28 cellular contexts compared by ENCODE assay signal in genomic region chr7:89335490-89335889, GRCh38.
"Had no signal": no experiment of that assay in that cellular context is flagged by ENCODE, and none has a peak within 500 bp of the region (broad histone marks: within the 10 kb centered on the region; RNA-seq: fewer than 3 reads in every experiment).

No MANE protein-coding gene starts in this region.

- H3K4me3 ChIP-seq: hepatocyte, left ventricle myocardium inferior, mucosa of descending colon, pancreas, prostate gland, skin epidermis, stomach, testis, thyroid gland, transverse colon, upper lobe of left lung had no signal

- H3K36me3 Mint-ChIP-seq: memory B cell; naive thymus-derived CD4-positive, alpha-beta T cell; stimulated activated naive B cell treated with anti-CD40 and anti-IgM and Interleukin-4, amounts not matched to agents 10 μg/mL and 1 μg/mL and 100 μg/mL, for 72 hours had no signal

- DNase-seq: kidney glomerular epithelial cell; left cardiac atrium; left ventricle myocardium inferior; midbrain; mucosa of descending colon; naive thymus-derived CD4-positive, alpha-beta T cell; nucleus accumbens; pancreas; posterior cingulate gyrus; retina; right cardiac atrium; stimulated activated CD4-positive, alpha-beta T cell treated with anti-CD3 and anti-CD28 coated beads, Interleukin-12 subunit alpha, Interleukin-12 subunit beta, amount 100 ng/mL, for 4 hours; stimulated activated CD4-positive, alpha-beta T cell treated with anti-CD3 and anti-CD28 coated beads, Interleukin-15, amount 100 ng/mL, for 24 hours; stimulated activated CD4-positive, alpha-beta T cell treated with anti-CD3 and anti-CD28 coated beads, Interleukin-2, amount 100 ng/mL, for 24 hours; stimulated activated CD4-positive, alpha-beta T cell treated with anti-CD3 and anti-CD28 coated beads, Interleukin-4, amount 100 ng/mL, for 1 hour; stimulated activated naive B cell treated with anti-CD40 and anti-IgM and Interleukin-4, amounts not matched to agents 10 μg/mL and 1 μg/mL and 100 μg/mL, for 72 hours; stimulated activated naive CD8-positive, alpha-beta T cell treated with anti-CD3 and anti-CD28 coated beads, Interleukin-15, Interleukin-2, amounts not matched to agents 100 U/mL and 50 U/mL, for 24 hours; stomach; thyroid gland; transverse colon had no signal

- H3K4me1 ChIP-seq: left ventricle myocardium inferior, pancreas, prostate gland, stomach, testis, thyroid gland, transverse colon, upper lobe of left lung had no signal

- H3K27ac Mint-ChIP-seq: memory B cell; natural killer cell treated with Interleukin-12 subunit alpha and Interleukin-12 subunit beta and Interleukin-15 and Interleukin-18, amount 100 ng/mL, for 72 hours; stimulated activated naive B cell treated with anti-CD40 and anti-IgM and Interleukin-4, amounts not matched to agents 10 μg/mL and 1 μg/mL and 100 μg/mL, for 72 hours had no signal

- H3K4me2 ChIP-seq: hepatocyte had no signal

- H3K27me3 Mint-ChIP-seq: memory B cell; naive thymus-derived CD4-positive, alpha-beta T cell; natural killer cell treated with Interleukin-12 subunit alpha and Interleukin-12 subunit beta and Interleukin-15 and Interleukin-18, amount 100 ng/mL, for 72 hours; stimulated activated naive B cell treated with anti-CD40 and anti-IgM and Interleukin-4, amounts not matched to agents 10 μg/mL and 1 μg/mL and 100 μg/mL, for 72 hours had no signal

- H3K9me3 ChIP-seq: left ventricle myocardium inferior, mucosa of descending colon, pancreas, prostate gland, stomach, testis, thyroid gland, transverse colon, upper lobe of left lung had no signal

- H3K27ac ChIP-seq: hepatocyte, left ventricle myocardium inferior, pancreas, prostate gland, skin epidermis, stomach, testis, thyroid gland, transverse colon, upper lobe of left lung had no signal

- H3K36me3 ChIP-seq: left ventricle myocardium inferior, pancreas, prostate gland, stomach, thyroid gland, transverse colon, upper lobe of left lung had no signal

- H2AFZ ChIP-seq: hepatocyte had no signal

- H3K27me3 ChIP-seq: hepatocyte, pancreas, stomach, testis, thyroid gland, transverse colon, upper lobe of left lung had no signal

- H3K4me3 Mint-ChIP-seq: memory B cell; naive thymus-derived CD4-positive, alpha-beta T cell; natural killer cell treated with Interleukin-12 subunit alpha and Interleukin-12 subunit beta and Interleukin-15 and Interleukin-18, amount 100 ng/mL, for 72 hours; stimulated activated naive B cell treated with anti-CD40 and anti-IgM and Interleukin-4, amounts not matched to agents 10 μg/mL and 1 μg/mL and 100 μg/mL, for 72 hours had no signal

- H3K4me1 Mint-ChIP-seq: memory B cell; stimulated activated naive B cell treated with anti-CD40 and anti-IgM and Interleukin-4, amounts not matched to agents 10 μg/mL and 1 μg/mL and 100 μg/mL, for 72 hours had no signal

- ATAC-seq: left cardiac atrium; mucosa of descending colon; naive thymus-derived CD4-positive, alpha-beta T cell; natural killer cell treated with Interleukin-12 subunit alpha and Interleukin-12 subunit beta and Interleukin-15 and Interleukin-18, amount 100 ng/mL, for 72 hours; pancreas; right cardiac atrium; sciatic nerve; stimulated activated naive B cell treated with anti-CD40 and anti-IgM and Interleukin-4, amounts not matched to agents 10 μg/mL and 1 μg/mL and 100 μg/mL, for 72 hours; stimulated activated naive CD8-positive, alpha-beta T cell treated with anti-CD3 and anti-CD28 coated beads, Interleukin-15, Interleukin-2, amounts not matched to agents 100 U/mL and 50 U/mL, for 24 hours had no signal

- H3K79me2 ChIP-seq: hepatocyte had no signal
